30 cellular contexts compared by ENCODE assay signal in the genomic region with DNA sequence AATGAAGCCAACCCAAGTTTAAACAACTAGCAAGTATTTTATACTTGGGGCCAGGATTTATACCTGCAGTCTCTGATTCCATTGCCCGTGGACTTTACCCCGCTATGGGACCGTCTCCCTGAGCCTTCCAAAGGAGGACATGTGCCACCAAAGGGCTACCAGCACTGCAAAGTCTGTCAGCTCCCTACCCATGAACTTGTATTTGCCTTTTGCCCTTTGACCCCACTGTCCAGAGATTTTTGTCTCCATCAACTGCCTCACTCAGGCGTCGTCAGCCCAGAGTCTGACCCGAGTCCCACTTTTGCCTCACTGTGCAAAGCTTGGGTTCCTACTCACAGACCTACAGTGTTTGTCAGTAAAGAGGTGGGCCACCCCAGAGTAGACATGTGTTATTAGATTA.
"Had no signal": no experiment of that assay in that cellular context is flagged by ENCODE, and none has a peak within 500 bp of the region (broad histone marks: within the 10 kb centered on the region; RNA-seq: fewer than 3 reads in every experiment).

No MANE protein-coding gene starts in this region.

- H3K9ac ChIP-seq: parathyroid adenoma had no signal

- H3K36me3 ChIP-seq: colonic mucosa, esophagus squamous epithelium, neutrophil, stomach, thyroid gland had no signal

- H3K9me3 ChIP-seq: colonic mucosa, esophagus squamous epithelium, neutrophil, stomach, thyroid gland had no signal

- DNase-seq: colonic mucosa; effector CD8-positive, alpha-beta T cell; endodermal cell; esophagus squamous epithelium; foreskin melanocyte; glutamatergic neuron; hypothalamus; immature natural killer cell; islet precursor cell; kidney glomerular epithelial cell; left colon; left ventricle myocardium superior; naive B cell; stimulated activated CD4-positive, alpha-beta T cell treated with anti-CD3 and anti-CD28 coated beads, Interleukin-2, amount 100 ng/mL, for 24 hours; stimulated activated CD4-positive, alpha-beta T cell treated with anti-CD3 and anti-CD28 coated beads, Interleukin-4, amount 100 ng/mL, for 24 hours; stimulated activated naive CD4-positive, alpha-beta T cell treated with Interleukin-2 at 50 U/mL for 16 hours; stomach; thyroid gland had no signal

- H3K79me2 ChIP-seq: parathyroid adenoma had no signal

- H3K27me3 Mint-ChIP-seq: dendritic cell treated with granulocyte-macrophage colony-stimulating factor and Interleukin-4, amounts not matched to agents 40 ng/mL and 50 ng/mL, for 4 days; memory B cell; naive B cell; natural killer cell treated with Interleukin-12 subunit alpha and Interleukin-12 subunit beta and Interleukin-15 and Interleukin-18, amount 100 ng/mL, for 72 hours; progenitor cell of endocrine pancreas; type B pancreatic cell had no signal

- H3K9me3 Mint-ChIP-seq: dendritic cell treated with granulocyte-macrophage colony-stimulating factor and Interleukin-4, amounts not matched to agents 40 ng/mL and 50 ng/mL, for 4 days; endodermal cell; immature natural killer cell; memory B cell; naive B cell; natural killer cell treated with Interleukin-12 subunit alpha and Interleukin-12 subunit beta and Interleukin-15 and Interleukin-18, amount 100 ng/mL, for 72 hours; neural crest cell; stimulated activated effector memory CD8-positive, alpha-beta T cell treated with anti-CD3 and anti-CD28 coated beads, Interleukin-12 subunit alpha, Interleukin-12 subunit beta, amount 100 ng/mL, for 72 hours; type B pancreatic cell had no signal

- H2AFZ ChIP-seq: parathyroid adenoma had no signal

- H3K27ac Mint-ChIP-seq: dendritic cell treated with granulocyte-macrophage colony-stimulating factor and Interleukin-4, amounts not matched to agents 40 ng/mL and 50 ng/mL, for 4 days; endodermal cell; memory B cell; natural killer cell treated with Interleukin-12 subunit alpha and Interleukin-12 subunit beta and Interleukin-15 and Interleukin-18, amount 100 ng/mL, for 72 hours; progenitor cell of endocrine pancreas; stimulated activated effector memory CD8-positive, alpha-beta T cell treated with anti-CD3 and anti-CD28 coated beads, Interleukin-12 subunit alpha, Interleukin-12 subunit beta, amount 100 ng/mL, for 72 hours; type B pancreatic cell had no signal

- ATAC-seq: left colon; left ventricle myocardium superior; natural killer cell treated with Interleukin-12 subunit alpha and Interleukin-12 subunit beta and Interleukin-15 and Interleukin-18, amount 100 ng/mL, for 72 hours; sciatic nerve; stimulated activated effector memory CD8-positive, alpha-beta T cell treated with anti-CD3 and anti-CD28 coated beads, Interleukin-12 subunit alpha, Interleukin-12 subunit beta, amount 100 ng/mL, for 72 hours had no signal

- FAIRE-seq: endothelial cell of umbilical vein had no signal

- H3K4me3 Mint-ChIP-seq: dendritic cell treated with granulocyte-macrophage colony-stimulating factor and Interleukin-4, amounts not matched to agents 40 ng/mL and 50 ng/mL, for 4 days; endodermal cell; immature natural killer cell; memory B cell; naive B cell; natural killer cell treated with Interleukin-12 subunit alpha and Interleukin-12 subunit beta and Interleukin-15 and Interleukin-18, amount 100 ng/mL, for 72 hours; neural crest cell; stimulated activated effector memory CD8-positive, alpha-beta T cell treated with anti-CD3 and anti-CD28 coated beads, Interleukin-12 subunit alpha, Interleukin-12 subunit beta, amount 100 ng/mL, for 72 hours; type B pancreatic cell had no signal

- H3K27me3 ChIP-seq: colonic mucosa, esophagus squamous epithelium, neutrophil, stomach, thyroid gland had no signal

- H3K4me3 ChIP-seq: colonic mucosa, esophagus squamous epithelium, lung, stomach, thyroid gland had no signal

- H3K4me1 Mint-ChIP-seq: endodermal cell; neural crest cell; stimulated activated effector memory CD8-positive, alpha-beta T cell treated with anti-CD3 and anti-CD28 coated beads, Interleukin-12 subunit alpha, Interleukin-12 subunit beta, amount 100 ng/mL, for 72 hours had no signal

- H3K36me3 Mint-ChIP-seq: immature natural killer cell; naive B cell; natural killer cell treated with Interleukin-12 subunit alpha and Interleukin-12 subunit beta and Interleukin-15 and Interleukin-18, amount 100 ng/mL, for 72 hours; stimulated activated effector memory CD8-positive, alpha-beta T cell treated with anti-CD3 and anti-CD28 coated beads, Interleukin-12 subunit alpha, Interleukin-12 subunit beta, amount 100 ng/mL, for 72 hours; type B pancreatic cell had no signal

- H3K4me1 ChIP-seq: colonic mucosa, esophagus squamous epithelium, parathyroid adenoma, stomach, thyroid gland had no signal

- H3K27ac ChIP-seq: colonic mucosa, esophagus squamous epithelium, neutrophil, parathyroid adenoma, stomach, thyroid gland had no signal
